ENCODE assay signal across 18 cellular contexts in the genomic region with DNA sequence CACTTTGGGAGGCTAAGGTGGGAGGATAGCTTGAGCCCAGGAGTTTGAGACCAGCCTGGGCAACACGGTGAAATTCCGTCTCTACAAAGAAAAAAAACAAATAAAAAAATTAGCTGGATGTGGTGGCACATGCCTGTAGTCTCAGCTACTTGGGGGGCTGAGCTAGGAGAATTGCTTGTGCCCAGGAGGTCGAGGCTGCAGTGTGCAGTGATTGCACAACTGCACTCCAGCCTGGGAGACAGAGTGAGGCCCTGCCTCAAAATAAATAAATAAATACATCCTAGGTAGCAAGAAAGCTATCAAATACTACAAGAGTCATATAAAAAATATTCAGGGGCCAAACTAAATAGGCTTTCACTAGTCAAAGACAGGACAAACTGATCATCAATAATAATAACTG.
"Had no signal": no experiment of that assay in that cellular context is flagged by ENCODE, and none has a peak within 500 bp of the region (broad histone marks: within the 10 kb centered on the region; RNA-seq: fewer than 3 reads in every experiment).

No MANE protein-coding gene starts in this region.

- H3K27me3 ChIP-seq: colonic mucosa, esophagus muscularis mucosa, foreskin keratinocyte, gastroesophageal sphincter, heart left ventricle, hepatocyte, left lung had no signal

- H3K4me2 ChIP-seq: hepatocyte had no signal

- H3K36me3 ChIP-seq: colonic mucosa had no signal

- H3K4me3 Mint-ChIP-seq: dendritic cell treated with granulocyte-macrophage colony-stimulating factor and Interleukin-4, amounts not matched to agents 40 ng/mL and 50 ng/mL, for 4 days; immature natural killer cell; mesothelial cell of epicardium had no signal

- H3K27ac ChIP-seq: colonic mucosa, esophagus muscularis mucosa, foreskin keratinocyte, gastroesophageal sphincter, heart left ventricle, hepatocyte, left lung, lower lobe of right lung had no signal

- H3K4me3 ChIP-seq: colonic mucosa, esophagus muscularis mucosa, gastroesophageal sphincter, heart left ventricle, hepatocyte, left lung, lower lobe of right lung, mucosa of descending colon had no signal

- H3K27ac Mint-ChIP-seq: dendritic cell treated with granulocyte-macrophage colony-stimulating factor and Interleukin-4, amounts not matched to agents 40 ng/mL and 50 ng/mL, for 4 days; immature natural killer cell; mesothelial cell of epicardium had no signal

- DNase-seq: colonic mucosa; cortex of kidney; effector CD8-positive, alpha-beta T cell; foreskin keratinocyte; heart left ventricle; hypothalamus; immature natural killer cell; left cardiac atrium; left lung; left ventricle myocardium superior; lower lobe of right lung; mesenchymal stem cell; mucosa of descending colon had no signal

- ATAC-seq: foreskin keratinocyte, gastroesophageal sphincter, heart left ventricle, left cardiac atrium, left lung, left ventricle myocardium superior, lower lobe of right lung, mucosa of descending colon had no signal

- H2AFZ ChIP-seq: hepatocyte had no signal

- H3K9me3 ChIP-seq: colonic mucosa, esophagus muscularis mucosa, gastroesophageal sphincter, heart left ventricle, left lung, lower lobe of right lung, mucosa of descending colon had no signal

- H3K9me3 Mint-ChIP-seq: dendritic cell treated with granulocyte-macrophage colony-stimulating factor and Interleukin-4, amounts not matched to agents 40 ng/mL and 50 ng/mL, for 4 days; immature natural killer cell; mesothelial cell of epicardium had no signal

- H3K27me3 Mint-ChIP-seq: dendritic cell treated with granulocyte-macrophage colony-stimulating factor and Interleukin-4, amounts not matched to agents 40 ng/mL and 50 ng/mL, for 4 days had no signal
